Comparison of ENCODE assay signal across 8 cellular contexts in the genomic region with DNA sequence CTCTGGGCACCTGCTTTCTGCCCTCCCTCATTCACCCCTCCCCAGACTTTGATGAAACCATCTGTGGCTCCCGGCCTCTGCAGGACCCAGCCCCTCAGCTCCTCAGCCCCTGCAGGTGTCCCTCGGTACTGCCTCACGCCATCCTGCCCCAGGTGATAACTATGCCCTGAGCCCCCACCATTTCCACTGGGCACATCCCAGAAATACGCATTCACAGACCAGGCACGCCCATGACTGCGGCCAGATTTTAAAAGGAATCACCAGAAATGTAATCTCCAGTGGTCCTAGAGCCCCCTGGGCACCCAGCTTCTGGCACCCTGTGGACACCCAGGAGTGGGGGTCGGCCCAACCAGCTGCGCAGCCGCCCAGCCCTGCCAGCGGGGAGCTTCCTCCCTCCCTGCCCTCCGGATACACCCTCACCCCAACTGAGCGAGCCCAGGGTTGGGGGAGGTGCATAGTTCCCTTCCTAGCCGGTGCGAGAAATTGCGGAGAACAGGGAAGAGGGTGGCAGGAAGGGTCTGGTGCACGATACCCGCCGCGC. TPM values are rescaled to one million over a fixed set of nuclear protein-coding genes. Genes with fewer than 3 reads are reported as not detected.
DNase-seq lines count a peak whose midpoint lies in the region; ATAC-seq and TF ChIP-seq lines count a peak whose summit lies in the region.

No MANE protein-coding gene starts in this region.

- H3K27ac Mint-ChIP-seq in activated naive CD8-positive, alpha-beta T cell = no peak overlapping the region
- H3K27ac Mint-ChIP-seq in nephron progenitor cell = no peak overlapping the region

- no peak overlapping the region for H3K4me3 ChIP-seq in MG63

- H3K36me3 ChIP-seq in MG63 = no peaks in the 10 kb centered on the region

- peak; percentile 38 for TF ChIP-seq CTCF in nephron progenitor cell (IDR thresholded peaks at IDR 0.05)

- H3K9me3 ChIP-seq in MG63 = no peaks in the 10 kb centered on the region

- H3K9me3 Mint-ChIP-seq in activated naive CD8-positive, alpha-beta T cell (ENCODE audit: low read depth) = no peaks in the 10 kb centered on the region
- no peaks in the 10 kb centered on the region for H3K9me3 Mint-ChIP-seq in nephron progenitor cell

- peaks cover 19% of the 10 kb centered on the region for H3K27me3 ChIP-seq in MG63

- peak overlapping the region; percentile 62 for H3K4me3 Mint-ChIP-seq in activated naive CD8-positive, alpha-beta T cell
- peak overlapping the region; percentile 32 for H3K4me3 Mint-ChIP-seq in nephron progenitor cell

- ATAC-seq in activated CD4-positive, CD25-positive, alpha-beta regulatory T cell treated with anti-CD3 and anti-CD28 coated beads, Interleukin-2, amount 50 U/mL, for 24 hours = no peak
- ATAC-seq in left colon (no peak), GM18502 (IDR thresholded peaks at IDR 0.05; ENCODE audit: poor library complexity, unreplicated experiment) (no peak)

- H3K27me3 Mint-ChIP-seq in activated naive CD8-positive, alpha-beta T cell = peaks cover 10% of the 10 kb centered on the region
- H3K27me3 Mint-ChIP-seq in nephron progenitor cell (ENCODE audit: low read depth, poor library complexity) = peaks cover 90% of the 10 kb centered on the region

- DNase-seq in ELR (ENCODE audit: low read depth) (peak; percentile 51), MG63 (peak; percentile 29), nephron progenitor cell (peak; percentile 61), NCI-H2029 treated with DMSO at 0.1 percent for 48 hours (lab: John Stamatoyannopoulos, UW) (no peak), left colon (no peak)

- H3K36me3 Mint-ChIP-seq in activated naive CD8-positive, alpha-beta T cell = no peaks in the 10 kb centered on the region
- H3K36me3 Mint-ChIP-seq in nephron progenitor cell (ENCODE audit: low read depth) = no peaks in the 10 kb centered on the region

- H3K4me1 Mint-ChIP-seq in activated naive CD8-positive, alpha-beta T cell (ENCODE audit: low read depth) = peaks cover 15% of the 10 kb centered on the region
- peaks cover 15% of the 10 kb centered on the region for H3K4me1 Mint-ChIP-seq in nephron progenitor cell

- intact Hi-C loops in left colon (cut with DNase I, micrococcal nuclease) = no loop called here

RNA-seq across cellular contexts. Expression of gene NTSR1, which starts 0.6 kb away (rescaled TPM):
- 0.40 TPM in 1 of 2 replicates, not detected in the other for total RNA-seq in MG63 (2014; rRNA removed; shearing (Covaris generic); ENCODE audit: low replicate concordance)
- 1 to 10 TPM in 1 of 2 donors, not detected in 1; 2.3 TPM for total RNA-seq in left colon

Comparison
In these comparisons a context has a peak if more than half of its experiments do, and no peak if none do; other contexts are left out.
1. DNase-seq: peak in ELR (single experiment), MG63 (single experiment) and nephron progenitor cell (single experiment); none in NCI-H2029 treated with DMSO at 0.1 percent for 48 hours (single experiment) and left colon (0 of 2).